In the genomic region with DNA sequence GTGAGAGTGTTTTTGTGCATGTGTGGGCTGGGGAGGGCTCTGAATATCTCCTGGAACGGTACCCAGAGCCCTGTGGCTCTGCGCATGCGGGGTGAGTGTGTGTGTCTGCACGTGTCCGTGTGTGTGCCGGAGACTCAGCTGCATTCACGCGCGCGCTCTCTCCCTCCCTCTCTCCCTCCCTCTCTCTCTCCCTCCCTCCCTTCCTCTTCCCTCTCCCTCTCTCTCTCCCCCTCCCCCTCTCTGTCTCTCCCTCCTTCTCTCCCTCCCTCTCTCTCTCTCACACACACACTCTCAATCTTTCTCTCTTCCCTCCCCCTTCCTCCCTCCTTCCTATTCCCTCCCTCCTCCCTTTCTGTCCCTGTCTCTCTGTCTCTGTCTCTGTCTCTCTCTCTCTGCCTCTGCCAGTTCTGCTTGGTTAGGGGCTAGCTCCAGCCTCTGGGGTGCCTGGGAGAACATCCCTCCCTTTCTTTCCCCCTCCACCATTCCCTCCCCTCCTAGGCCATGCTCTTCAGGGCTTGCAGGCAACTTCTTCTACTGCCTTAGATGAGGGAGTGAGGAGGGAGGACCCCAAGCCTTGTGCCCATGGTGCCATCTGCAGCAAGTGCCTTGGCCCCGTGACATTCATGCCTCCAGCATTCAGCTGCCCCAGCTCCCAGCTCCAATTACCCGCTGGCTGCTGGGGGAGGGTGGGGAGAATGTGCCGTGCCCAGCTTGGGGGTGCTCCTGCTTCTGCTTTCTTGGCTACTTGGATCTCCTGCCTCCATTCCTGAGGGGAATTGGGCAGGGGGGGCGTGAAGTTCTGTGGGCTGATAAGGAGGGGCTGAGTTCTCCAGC, we compare ENCODE assay signal across 8 cellular contexts. TPM values are rescaled to one million over a fixed set of nuclear protein-coding genes. Genes with fewer than 3 reads are reported as not detected.
DNase-seq lines count a peak whose midpoint lies in the region; ATAC-seq and TF ChIP-seq lines count a peak whose summit lies in the region.

No MANE protein-coding gene starts in this region.

- H3K9me3 Mint-ChIP-seq in IgD-negative memory B cell (no peaks in the 10 kb centered on the region), osteocyte (ENCODE audit: unreplicated experiment) (no peaks in the 10 kb centered on the region)

- H3K4me1 ChIP-seq in SJSA1 (replicated peaks) = peaks cover 57% of the 10 kb centered on the region

- DNase-seq in C1 segment of cervical spinal cord (lab: John Stamatoyannopoulos, UW) (peak in 12 of 14 donors; percentile 80 to 98 (median 86)), SJSA1 (ENCODE audit: low read depth in 1 of 2, low spot score in 2 of 2) (peak; percentile 55 to 73), globus pallidus (ENCODE audit: low spot score) (peak; percentile 96), osteocyte (ENCODE audit: extremely low spot score, unreplicated experiment) (peak; percentile 91)
- DNase-seq in activated gamma-delta T cell treated with anti-CD3 and anti-CD28 coated beads, Interleukin-2, amount 50 U/mL, for 16 hours (ENCODE audit: low read depth) = peak; percentile 68

- H3K36me3 ChIP-seq in SJSA1 = no peaks in the 10 kb centered on the region

- peak overlapping the region; percentile 86 to 95 (median 92) for H3K27ac Mint-ChIP-seq in IgD-negative memory B cell
- peak overlapping the region; percentile 93 for H3K27ac Mint-ChIP-seq in osteocyte (ENCODE audit: unreplicated experiment)

- no peak for TF ChIP-seq CTCF in osteocyte (IDR thresholded peaks at IDR 0.05)

- peaks cover 23 to 42% (median 32%) of the 10 kb centered on the region in 3 donors for H3K4me1 Mint-ChIP-seq in IgD-negative memory B cell
- peaks cover 89% of the 10 kb centered on the region for H3K4me1 Mint-ChIP-seq in osteocyte (ENCODE audit: unreplicated experiment)

- H3K4me3 ChIP-seq in SJSA1 = peak overlapping the region; percentile 17

- peak overlapping the region; percentile 83 to 96 (median 88) for H3K4me3 Mint-ChIP-seq in IgD-negative memory B cell
- peak overlapping the region; percentile 65 for H3K4me3 Mint-ChIP-seq in osteocyte (ENCODE audit: unreplicated experiment)

- H3K27me3 Mint-ChIP-seq in IgD-negative memory B cell (peaks cover 2% of the 10 kb centered on the region), osteocyte (ENCODE audit: unreplicated experiment) (no peaks in the 10 kb centered on the region)

- H3K36me3 Mint-ChIP-seq in IgD-negative memory B cell (no peaks in the 10 kb centered on the region), osteocyte (ENCODE audit: unreplicated experiment) (no peaks in the 10 kb centered on the region)

- no peak overlapping the region for H3K27ac ChIP-seq in SJSA1
- peak overlapping the region; percentile 100 for H3K27ac ChIP-seq in temporal lobe (ENCODE audit: low read depth, low read length)

- H3K27me3 ChIP-seq in SJSA1 (replicated peaks) = no peaks in the 10 kb centered on the region

- no peaks in the 10 kb centered on the region for H3K9me3 ChIP-seq in SJSA1 (replicated peaks)

- no peak for ATAC-seq in GM18502 (IDR thresholded peaks at IDR 0.05; ENCODE audit: poor library complexity, unreplicated experiment)

RNA-seq across cellular contexts. Expression of a gene that starts 6.4 kb away (rescaled TPM):
- 4.6 TPM for polyA plus RNA-seq in IgD-negative memory B cell
- 14.0 and 14.4 TPM in 2 replicates for total RNA-seq in SJSA1 (2014; rRNA removed; shearing (Covaris generic))
- 44.6 and 46.3 TPM in 2 replicates for total RNA-seq in osteocyte
- 109 TPM for total RNA-seq in temporal lobe

RNA-seq across cellular contexts. Expression of a gene that starts 14.9 kb away (rescaled TPM):
- 51.9 TPM for polyA plus RNA-seq in IgD-negative memory B cell
- total RNA-seq in SJSA1 (2014; rRNA removed; shearing (Covaris generic)) = 40.1 and 46.3 TPM in 2 replicates
- total RNA-seq in osteocyte = 74.5 and 96.2 TPM in 2 replicates
- total RNA-seq in temporal lobe = 76.7 TPM

RNA-seq across cellular contexts. Expression of a gene that starts 31.3 kb away (rescaled TPM):
- polyA plus RNA-seq in IgD-negative memory B cell = 3.6 TPM
- total RNA-seq in SJSA1 (2014; rRNA removed; shearing (Covaris generic)) = 1.0 and 1.8 TPM in 2 replicates
- total RNA-seq in osteocyte (6.1 and 6.9 TPM in 2 replicates), temporal lobe (0.25 TPM)

RNA-seq across cellular contexts. Expression of a gene that starts 52.6 kb away (rescaled TPM):
- 10.1 TPM for polyA plus RNA-seq in IgD-negative memory B cell
- 41.7 and 49.4 TPM in 2 replicates for total RNA-seq in SJSA1 (2014; rRNA removed; shearing (Covaris generic))
- total RNA-seq in osteocyte (85.9 and 86.8 TPM in 2 replicates), temporal lobe (81.9 TPM)

RNA-seq across cellular contexts. Expression of a gene that starts 53.9 kb away (rescaled TPM):
- not detected for polyA plus RNA-seq in IgD-negative memory B cell
- not detected in 2 replicates for total RNA-seq in SJSA1 (2014; rRNA removed; shearing (Covaris generic))
- not detected in 2 replicates for total RNA-seq in osteocyte
- total RNA-seq in temporal lobe = not detected
